In genomic region chr6:158666637-158667359, GRCh38 we compare ENCODE assay signal across 10 cellular contexts. TPM values are rescaled to one million over a fixed set of nuclear protein-coding genes. Genes with fewer than 3 reads are reported as not detected.
DNase-seq lines count a peak whose midpoint lies in the region; ATAC-seq and TF ChIP-seq lines count a peak whose summit lies in the region.
"Had no signal": no experiment of that assay in that cellular context is flagged by ENCODE, and none has a peak within 500 bp of the region (broad histone marks: within the 10 kb centered on the region; RNA-seq: fewer than 3 reads in every experiment).

No MANE protein-coding gene starts in this region.

- no TSS peak for BruUV-seq in mammary epithelial cell (replicated peaks; lab: Mats Ljungman, UMichigan)

- CTCF ChIA-PET in mammary epithelial cell (lab: Charles Lee; ENCODE audit: low non-redundant PET), result no interaction called here

- no peaks in the 10 kb centered on the region for H3K27me3 ChIP-seq in mammary epithelial cell (ENCODE audit: insufficient read depth, low read length)

- H3K36me3 ChIP-seq in mammary epithelial cell (ENCODE audit: insufficient read depth, low read length) (no peaks in the 10 kb centered on the region), mucosa of descending colon (ENCODE audit: low read depth) (no peaks in the 10 kb centered on the region)

- ATAC-seq in mucosa of descending colon, result peak; percentile 46
- ATAC-seq: HCT116 had no signal

- H3K4me2 ChIP-seq in mammary epithelial cell (ENCODE audit: insufficient read depth, low read depth, low read length), result no peak overlapping the region

- H3K9me3 ChIP-seq in mammary epithelial cell (replicated peaks; ENCODE audit: insufficient read depth, low read length), result no peaks in the 10 kb centered on the region
- no peaks in the 10 kb centered on the region for H3K9me3 ChIP-seq in mucosa of descending colon

- peak overlapping the region; percentile 69 for H2AFZ ChIP-seq in mammary epithelial cell (ENCODE audit: low read depth, low read length)

- peak; percentile 76 for DNase-seq in AG09309 (ENCODE audit: low read depth)
- DNase-seq in KBM-7, result peak; percentile 77
- DNase-seq in mammary epithelial cell, result no peak
- DNase-seq in mucosa of descending colon, result no peak
- DNase-seq in stimulated activated CD4-positive, alpha-beta T cell treated with anti-CD3 and anti-CD28 coated beads, Interleukin-4, amount 100 ng/mL, for 4 hours, result no peak
- no peak for DNase-seq in NCI-H1436 (lab: John Stamatoyannopoulos, UW)
- DNase-seq in stimulated activated CD4-positive, alpha-beta T cell treated with anti-CD3 and anti-CD28 coated beads, Interleukin-2, amount 100 ng/mL, for 24 hours, result no peak
- no peak for DNase-seq in coronary artery (ENCODE audit: low spot score)
- DNase-seq: NCI-H446 treated with DMSO at 0.1 percent for 48 hours had no signal

- H3K9ac ChIP-seq in mammary epithelial cell (ENCODE audit: insufficient read depth, low read length), result no peak overlapping the region

- no peak overlapping the region for H3K27ac ChIP-seq in mammary epithelial cell (ENCODE audit: insufficient read depth, low read depth, low read length)
- H3K27ac ChIP-seq in coronary artery, result peak overlapping the region in 1 of 2 donors; percentile 42

- 26% methylated on average over 14 of the region's 14 CpGs for WGBS in mammary epithelial cell (ENCODE audit: low coverage, missing lambda C conversion rate)

- H3K4me3 ChIP-seq in AG09309 (ENCODE audit: control insufficient read depth, low read depth, low read length) (no peak overlapping the region), mammary epithelial cell (replicated peaks in 1 of 3; ENCODE audit: insufficient read depth in 1 of 3, low read depth in 2 of 3, low read length in 3 of 3) (no peak overlapping the region), mucosa of descending colon (no peak overlapping the region), coronary artery (no peak overlapping the region)

- intact Hi-C loops in mammary epithelial cell (cut with micrococcal nuclease) (no loop called here), mucosa of descending colon (cut with DNase I, micrococcal nuclease) (no loop called here)

- in situ Hi-C loops in KBM-7 (cut with MboI; ENCODE audit: low pct_unique_long_range_greater_than_20kb, low sequenced_read_pairs) (no loop called here), mammary epithelial cell (cut with MboI; ENCODE audit: low sequenced_read_pairs in 2 of 2) (no loop called here)

- H3K4me1 ChIP-seq in mammary epithelial cell (ENCODE audit: insufficient read depth, low read length), result peaks cover 15% of the 10 kb centered on the region
- peaks cover 6% of the 10 kb centered on the region for H3K4me1 ChIP-seq in mucosa of descending colon (ENCODE audit: low read depth)

- dilution Hi-C loops in mammary epithelial cell (cut with HindIII; ENCODE audit: low sequenced_read_pairs), result no loop called here

- H4K20me1 ChIP-seq in mammary epithelial cell (ENCODE audit: insufficient read depth, low read length), result no peaks in the 10 kb centered on the region

- no peaks in the 10 kb centered on the region for H3K79me2 ChIP-seq in mammary epithelial cell (ENCODE audit: insufficient read depth, low read length)

- no peak for TF ChIP-seq CTCF in AG09309 (IDR thresholded peaks at IDR 0.05; ENCODE audit: control insufficient read depth, insufficient read depth, low read depth, low read length, missing control alignments)
- no peak for TF ChIP-seq CTCF in mammary epithelial cell (conservative IDR thresholded peaks at IDR 0.05 in 1 of 2, IDR thresholded peaks at IDR 0.05 in 1 of 2; ENCODE audit: extremely low read depth in 1 of 2, insufficient read depth in 1 of 2, low read depth in 1 of 2, low read length in 2 of 2)
- TF ChIP-seq CTCF in mucosa of descending colon (IDR thresholded peaks at IDR 0.05), result no peak
- no peak for TF ChIP-seq CTCF in coronary artery (IDR thresholded peaks at IDR 0.05)

RNA-seq across cellular contexts. Expression of gene SYTL3, which starts 16.9 kb away (rescaled TPM):
- total RNA-seq in mammary epithelial cell, result 1 to 10 TPM; 1.5 to 1.7 TPM
- polyA plus RNA-seq in mammary epithelial cell, result 0.87 TPM
- 0.21 TPM for polyA minus RNA-seq in mammary epithelial cell
- 1 to 10 TPM; 2.8 to 4.7 (median 4.4) TPM for total RNA-seq in mucosa of descending colon

RNA-seq across cellular contexts. Expression of gene DYNLT1, which starts 22.3 kb away (rescaled TPM):
- total RNA-seq in mammary epithelial cell, result 100 to 1,000 TPM in 1 of 2 donors, 10 to 100 TPM in 1; 51.8 to 129 TPM
- 211 TPM for polyA plus RNA-seq in mammary epithelial cell
- polyA minus RNA-seq in mammary epithelial cell, result 199 TPM
- 100 to 1,000 TPM; 113 to 153 (median 147) TPM for total RNA-seq in mucosa of descending colon

Comparison
In these comparisons a context has a peak if more than half of its experiments do, and no peak if none do; other contexts are left out.
1. DNase-seq: peak in AG09309 (single experiment) and KBM-7 (single experiment); none in mammary epithelial cell (single experiment), mucosa of descending colon (0 of 3), stimulated activated CD4-positive, alpha-beta T cell treated with anti-CD3 and anti-CD28 coated beads, Interleukin-4, amount 100 ng/mL, for 4 hours (0 of 2), NCI-H1436 (single experiment), stimulated activated CD4-positive, alpha-beta T cell treated with anti-CD3 and anti-CD28 coated beads, Interleukin-2, amount 100 ng/mL, for 24 hours (0 of 2) and coronary artery (single experiment).